ENCODE assay signal across 28 cellular contexts in the genomic region with DNA sequence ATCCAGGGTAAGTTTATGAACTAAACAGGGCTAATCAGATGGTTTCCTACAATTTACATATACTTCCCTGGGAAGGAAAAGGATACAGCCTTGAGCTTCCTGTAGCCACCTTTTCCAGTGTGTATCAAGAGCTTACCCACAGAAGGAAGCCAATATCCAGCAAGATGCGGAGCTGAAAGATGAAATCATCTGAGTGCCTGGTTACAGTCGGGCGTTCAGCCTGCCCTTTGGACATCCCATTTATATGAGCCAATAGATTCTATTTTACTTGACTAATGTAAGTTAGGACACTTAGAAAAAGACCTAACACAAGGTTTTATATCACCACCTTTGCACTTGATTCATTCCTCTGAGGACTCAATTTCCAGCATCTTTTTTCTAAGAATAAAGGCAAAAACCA.
DNase-seq lines count a peak whose midpoint lies in the region; ATAC-seq, FAIRE-seq and TF ChIP-seq lines count a peak whose summit lies in the region.
"Had no signal": no experiment of that assay in that cellular context is flagged by ENCODE, and none has a peak within 500 bp of the region (broad histone marks: within the 10 kb centered on the region; RNA-seq: fewer than 3 reads in every experiment).

No MANE protein-coding gene starts in this region.

- peaks cover 3% of the 10 kb centered on the region; the same call in 1 of the 2 replicates for H3K4me1 ChIP-seq in IMR-90 (ENCODE audit: control insufficient read depth, insufficient read depth, low read length)
- H3K4me1 ChIP-seq in MM.1S (ENCODE audit: low read length) = peaks cover 22% of the 10 kb centered on the region
- peaks cover 22% of the 10 kb centered on the region for H3K4me1 ChIP-seq in endothelial cell of umbilical vein (ENCODE audit: control insufficient read depth, extremely low read depth, insufficient read depth, low read length)
- H3K4me1 ChIP-seq in neutrophil (ENCODE audit: control insufficient read depth in 1 of 2, insufficient read depth in 1 of 2, low read depth in 1 of 2, low read length in 1 of 2) = peaks cover 39 to 48% of the 10 kb centered on the region in 2 experiments
- H3K4me1 ChIP-seq: BLaER1 had no signal

- dilution Hi-C loops in IMR-90 (cut with HindIII; ENCODE audit: low sequenced_read_pairs, unreplicated experiment) (no loop called here), endothelial cell of umbilical vein (cut with MboI; ENCODE audit: extremely low pct_ligation_motif_present, low sequenced_read_pairs) (no loop called here)

- no CpG with 5 or more reads among the region's 3 CpGs for WGBS in IMR-90 (ENCODE audit: extremely low coverage in 2 of 2, insufficient read length in 1 of 2), 2 experiments

- no peak for TF ChIP-seq POLR2A in IMR-90 (IDR thresholded peaks at IDR 0.05; ENCODE audit: low read depth, low read length)
- no peak for TF ChIP-seq POLR2A in endothelial cell of umbilical vein (IDR thresholded peaks at IDR 0.05; ENCODE audit: low read depth, low read length)

- 0 out of 2 replicates have a peak overlapping the region, but pooled peaks have one; percentile 3 for H2AK5ac ChIP-seq in IMR-90 (ENCODE audit: low read depth, low read length)

- no peak overlapping the region for H2BK15ac ChIP-seq in IMR-90 (ENCODE audit: low read depth, low read length)

- in situ Hi-C loops in IMR-90 (cut with MboI; ENCODE audit: low sequenced_read_pairs) = no loop called here

- H3K9me1 ChIP-seq in IMR-90 (ENCODE audit: insufficient read depth, low read length) (no peaks in the 10 kb centered on the region; the same call in 1 of the 2 replicates), endothelial cell of umbilical vein (replicated peaks; ENCODE audit: control insufficient read depth, extremely low read depth, insufficient read depth, low read length) (no peaks in the 10 kb centered on the region)

- H3K56ac ChIP-seq in IMR-90 (ENCODE audit: extremely low read depth, insufficient read depth, low read length) = no peak overlapping the region

- H4K20me1 ChIP-seq in IMR-90 (ENCODE audit: insufficient read depth, low read length) (no peaks in the 10 kb centered on the region), MM.1S (ENCODE audit: insufficient read depth, low read length) (no peaks in the 10 kb centered on the region), endothelial cell of umbilical vein (replicated peaks; ENCODE audit: control insufficient read depth, extremely low read depth, insufficient read depth, low read length) (no peaks in the 10 kb centered on the region)
- H4K20me1 ChIP-seq: BLaER1 had no signal

- H3K23ac ChIP-seq in IMR-90 (ENCODE audit: low read depth, low read length) = no peak overlapping the region

- no peak for FAIRE-seq in endothelial cell of umbilical vein (lab: Jason Lieb, UNC)
- FAIRE-seq: GM12878, GM12892, GM18507, GM19239 had no signal

- no peak overlapping the region for H2BK120ac ChIP-seq in IMR-90 (ENCODE audit: low read depth, low read length)

- no peak for ATAC-seq in IMR-90 (ENCODE audit: low read depth)
- no peak for ATAC-seq in GM18873 (IDR thresholded peaks at IDR 0.05; ENCODE audit: low FRiP score, unreplicated experiment)

- H3K79me2 ChIP-seq in MM.1S (ENCODE audit: low read length) (no peaks in the 10 kb centered on the region), endothelial cell of umbilical vein (ENCODE audit: control insufficient read depth, insufficient read depth, low read length) (no peaks in the 10 kb centered on the region)

- H3K27ac ChIP-seq in IMR-90 (ENCODE audit: insufficient read depth, low read length) (no peak overlapping the region), MM.1S (ENCODE audit: low read length) (peak overlapping the region; percentile 78; the same call in 1 of the 2 replicates), endothelial cell of umbilical vein (ENCODE audit: insufficient read depth, low read depth, low read length) (peak overlapping the region; percentile 82), neutrophil (peak overlapping the region; percentile 86)
- H3K27ac ChIP-seq: BLaER1 had no signal

- no peak overlapping the region for H2AFZ ChIP-seq in IMR-90 (replicated peaks; ENCODE audit: low read length, poor library complexity)
- H2AFZ ChIP-seq in MM.1S (ENCODE audit: low read length) = 0 out of 2 replicates have a peak overlapping the region, but pooled peaks have one; percentile 35
- no peak overlapping the region for H2AFZ ChIP-seq in endothelial cell of umbilical vein (ENCODE audit: low read depth, low read length)

- no peak overlapping the region for H4K8ac ChIP-seq in IMR-90 (ENCODE audit: low read depth in 2 of 2, low read length in 2 of 2)

- no peak overlapping the region for H3K4ac ChIP-seq in IMR-90 (ENCODE audit: low read depth, low read length)

- H3K4me3 ChIP-seq in IMR-90 (ENCODE audit: insufficient read depth, low read depth, low read length) = no peak overlapping the region
- H3K4me3 ChIP-seq in MM.1S (ENCODE audit: low read length) = no peak overlapping the region
- H3K4me3 ChIP-seq in endothelial cell of umbilical vein (replicated peaks in 1 of 3; ENCODE audit: insufficient read depth in 1 of 3, low read depth in 1 of 3, low read length in 3 of 3) = no peak overlapping the region
- no peak overlapping the region for H3K4me3 ChIP-seq in neutrophil (ENCODE audit: low read depth in 1 of 2, low read length in 1 of 2)
- H3K4me3 ChIP-seq: BLaER1, GM12878 had no signal

- no peak overlapping the region for H2BK20ac ChIP-seq in IMR-90 (ENCODE audit: low read depth, low read length)

- H3K9me2 ChIP-seq in MM.1S (replicated peaks; ENCODE audit: insufficient read depth, low read length) = no peaks in the 10 kb centered on the region

- H3K9me3 ChIP-seq in IMR-90 (ENCODE audit: control insufficient read depth, insufficient read depth, low read length) = no peaks in the 10 kb centered on the region
- no peaks in the 10 kb centered on the region for H3K9me3 ChIP-seq in MM.1S (replicated peaks; ENCODE audit: insufficient read depth, low read length)
- H3K9me3 ChIP-seq in endothelial cell of umbilical vein (replicated peaks; ENCODE audit: control insufficient read depth, insufficient read depth, low read length) = no peaks in the 10 kb centered on the region
- no peaks in the 10 kb centered on the region for H3K9me3 ChIP-seq in neutrophil
- H3K9me3 ChIP-seq: BE2C, BLaER1 had no signal

- DNase-seq in IMR-90 (no peak), MM.1S (no peak), endothelial cell of umbilical vein (ENCODE audit: low read depth, low spot score) (no peak), NCI-H2227 treated with DMSO at 0.1 percent for 48 hours (lab: John Stamatoyannopoulos, UW) (no peak), posterior cingulate gyrus (no peak), nucleus accumbens (lab: John Stamatoyannopoulos, UW) (no peak)
- DNase-seq: 8988T; ACHN; BE2C; C1 segment of cervical spinal cord; CD4-positive, alpha-beta memory T cell; CD4-positive, CD25-positive, alpha-beta regulatory T cell; CD8-positive, alpha-beta memory T cell; COR-L47; DMS 273 treated with DMSO at 0.1 percent for 48 hours; DMS153; DMS53; DMS79; DND-41; EL; GDM1 had no signal

- no peak overlapping the region for H4K5ac ChIP-seq in IMR-90 (ENCODE audit: low read depth, low read length)

- H3K14ac ChIP-seq in IMR-90 (replicated peaks; ENCODE audit: low read depth, low read length) = no peak overlapping the region

- H3K4me2 ChIP-seq in IMR-90 (ENCODE audit: low read depth, low read length) (no peak overlapping the region), MM.1S (ENCODE audit: low read depth, low read length) (peak overlapping the region; percentile 64), endothelial cell of umbilical vein (ENCODE audit: insufficient read depth, low read length) (no peak overlapping the region)
- H3K4me2 ChIP-seq: BLaER1 had no signal

- CTCF ChIA-PET in IMR-90 (lab: Yijun Ruan, JAX) (no interaction called here), endothelial cell of umbilical vein (lab: Charles Lee) (interaction anchor here (1.5 to 2.9 kb wide), 4 partner anchors 11 to 144 kb away, joined by 4 to 16 read pairs (median 10); no protein-coding TSS in a partner anchor)

- peaks cover 20% of the 10 kb centered on the region for H3F3A ChIP-seq in MM.1S (ENCODE audit: insufficient read depth, low read length)

- no peak overlapping the region for H2BK5ac ChIP-seq in IMR-90 (ENCODE audit: low read depth, low read length, poor library complexity, severe bottlenecking)

- no peak for TF ChIP-seq RAD21 in IMR-90 (IDR thresholded peaks at IDR 0.05; ENCODE audit: low read length)

- BruUV-seq in IMR-90 (replicated peaks; lab: Mats Ljungman, UMichigan) = no TSS peak
- no TSS peak for BruUV-seq in endothelial cell of umbilical vein (replicated peaks; lab: Mats Ljungman, UMichigan)

- no peak overlapping the region for H3K18ac ChIP-seq in IMR-90 (ENCODE audit: low read depth, low read length)

- no peak overlapping the region for H4K91ac ChIP-seq in IMR-90 (ENCODE audit: insufficient read depth, low read depth, low read length)

- TF ChIP-seq CTCF in IMR-90 (conservative IDR thresholded peaks at IDR 0.05; ENCODE audit: low read depth, low read length) = no peak
- TF ChIP-seq CTCF in MM.1S (IDR thresholded peaks at IDR 0.05; ENCODE audit: low read length) = no peak; the same call in 1 of the 2 replicates
- TF ChIP-seq CTCF in endothelial cell of umbilical vein (IDR thresholded peaks at IDR 0.05; ENCODE audit: extremely low read depth in 1 of 2, insufficient read depth in 1 of 2, low read depth in 1 of 2, low read length in 2 of 2) = no peak
- TF ChIP-seq CTCF in neutrophil (IDR thresholded peaks at IDR 0.05) = no peak

- POLR2A ChIA-PET in IMR-90 (lab: Charles Lee; ENCODE audit: unreplicated experiment) (no interaction called here), endothelial cell of umbilical vein (lab: Charles Lee) (interaction anchor here (2.2 kb wide), 2 partner anchors 17 to 141 kb away, joined by 8 to 11 read pairs; partner anchors contain the start of gene RGS2)

- H3K27me3 ChIP-seq in IMR-90 (ENCODE audit: control insufficient read depth, insufficient read depth, low read length) (no peaks in the 10 kb centered on the region), MM.1S (replicated peaks; ENCODE audit: insufficient read depth, low read length) (no peaks in the 10 kb centered on the region), endothelial cell of umbilical vein (ENCODE audit: control insufficient read depth in 2 of 2, insufficient read depth in 2 of 2, low read length in 2 of 2) (no peaks in the 10 kb centered on the region), neutrophil (no peaks in the 10 kb centered on the region)
- H3K27me3 ChIP-seq: BE2C, BLaER1 had no signal

- H3K9ac ChIP-seq in IMR-90 (ENCODE audit: low read depth, low read length) (no peak overlapping the region), MM.1S (ENCODE audit: low read length) (no peak overlapping the region; the same call in 1 of the 2 replicates), endothelial cell of umbilical vein (replicated peaks; ENCODE audit: extremely low read depth, insufficient read depth, low read length) (no peak overlapping the region)
- H3K9ac ChIP-seq: BLaER1 had no signal

- intact Hi-C loops in IMR-90 (cut with micrococcal nuclease) (loop anchor here (5.0 kb wide), 1 partner anchor 51 kb away; no protein-coding TSS in a partner anchor), endothelial cell of umbilical vein (cut with micrococcal nuclease) (loop anchor here (10.0 kb wide), 1 partner anchor 174 kb away; the partner anchor contains the start of gene CDC73), posterior cingulate gyrus (cut with DNase I) (no loop called here)

- no peaks in the 10 kb centered on the region for H3K79me1 ChIP-seq in IMR-90 (ENCODE audit: low read depth in 1 of 2, low read length in 2 of 2)

- no peak overlapping the region for H2AK9ac ChIP-seq in IMR-90 (replicated peaks; ENCODE audit: low read depth, low read length, poor library complexity)

- H3K36me3 ChIP-seq in IMR-90 (ENCODE audit: control insufficient read depth, insufficient read depth, low read length) (no peaks in the 10 kb centered on the region), MM.1S (replicated peaks; ENCODE audit: insufficient read depth, low read length) (no peaks in the 10 kb centered on the region), endothelial cell of umbilical vein (ENCODE audit: control insufficient read depth in 2 of 2, extremely low read depth in 1 of 2, insufficient read depth in 2 of 2, low read length in 2 of 2) (no peaks in the 10 kb centered on the region), neutrophil (no peaks in the 10 kb centered on the region)
- H3K36me3 ChIP-seq: BE2C, BLaER1 had no signal
